Comparison of ENCODE assay signal across 22 cellular contexts in genomic region chr7:155850730-155851678, GRCh38. TPM values are rescaled to one million over a fixed set of nuclear protein-coding genes. Genes with fewer than 3 reads are reported as not detected.
A peak's percentile ranks its signal among the peaks of the same experiment; 100 is the strongest.
DNase-seq lines count a peak whose midpoint lies in the region; ATAC-seq, FAIRE-seq and TF ChIP-seq lines count a peak whose summit lies in the region.
"Had no signal": no experiment of that assay in that cellular context is flagged by ENCODE, and none has a peak within 500 bp of the region (broad histone marks: within the 10 kb centered on the region; RNA-seq: fewer than 3 reads in every experiment).

No MANE protein-coding gene starts in this region.

- no peak for TF ChIP-seq EP300 in stomach (IDR thresholded peaks at IDR 0.05)

- no peak for FAIRE-seq in frontal cortex (lab: Jason Lieb, UNC)
- FAIRE-seq: D721Med had no signal

- H3K9me3 ChIP-seq in Peyer's patch (no peaks in the 10 kb centered on the region), stomach (peaks cover 0 to 3% (median 0%) of the 10 kb centered on the region in 4 donors), WERI-Rb-1 (ENCODE audit: severe bottlenecking) (no peaks in the 10 kb centered on the region)

- H3K27me3 ChIP-seq in Peyer's patch, result no peaks in the 10 kb centered on the region
- peaks cover 0 to 16% (median 0%) of the 10 kb centered on the region in 3 donors for H3K27me3 ChIP-seq in stomach
- peaks cover 77% of the 10 kb centered on the region for H3K27me3 ChIP-seq in WERI-Rb-1 (ENCODE audit: insufficient read depth, low read depth, severe bottlenecking)

- intact Hi-C loops in stomach (cut with DNase I; ENCODE audit: low total_unique reads), result no loop called here

- 51 to 66% (median 57%) methylated on average over 22 of the region's 22 CpGs for WGBS in stomach, 5 donors

- DNase-seq in DMS79 treated with DMSO at 0.1 percent for 48 hours (lab: John Stamatoyannopoulos, UW), result peak; percentile 59
- peak in 2 of 3 donors; percentile 7 to 42 for DNase-seq in Peyer's patch
- peak; percentile 34 for DNase-seq in left lobe of liver (ENCODE audit: low spot score)
- DNase-seq in stomach, result peak; percentile 55
- DNase-seq in WERI-Rb-1, result no peak
- no peak for DNase-seq in frontal cortex (ENCODE audit: low spot score in 2 of 2)
- no peak for DNase-seq in NCI-H187 treated with DMSO at 0.1 percent for 48 hours (lab: John Stamatoyannopoulos, UW)
- DNase-seq in DMS114 treated with DMSO at 0.1 percent for 48 hours (lab: John Stamatoyannopoulos, UW; ENCODE audit: unreplicated experiment), result no peak
- DNase-seq: CD8-positive, alpha-beta T cell; GOT3; HFFc6; KG1; NCI-H1092 treated with DMSO at 0.1 percent for 48 hours; NCI-H187; NCI-H2171; NCI-H446 treated with DMSO at 0.1 percent for 48 hours; NCI-H774; SIG-M5 had no signal

- TF ChIP-seq CTCF in Peyer's patch (IDR thresholded peaks at IDR 0.05) (no peak), stomach (IDR thresholded peaks at IDR 0.05) (no peak), WERI-Rb-1 (IDR thresholded peaks at IDR 0.05; ENCODE audit: low read depth, low read length) (no peak)

- H3K4me3 ChIP-seq in Peyer's patch (no peak overlapping the region), stomach (no peak overlapping the region), WERI-Rb-1 (ENCODE audit: low read depth, low read length) (no peak overlapping the region)

- H3K27ac ChIP-seq in Peyer's patch, result no peak overlapping the region
- H3K27ac ChIP-seq in stomach, result no peak overlapping the region
- H3K27ac ChIP-seq in WERI-Rb-1, result no peak overlapping the region

- no peaks in the 10 kb centered on the region for H3K36me3 ChIP-seq in Peyer's patch
- no peaks in the 10 kb centered on the region for H3K36me3 ChIP-seq in stomach
- no peaks in the 10 kb centered on the region for H3K36me3 ChIP-seq in WERI-Rb-1

- no peak for ATAC-seq in left lobe of liver
- ATAC-seq: CD8-positive, alpha-beta T cell had no signal

- no peaks in the 10 kb centered on the region for H3K4me1 ChIP-seq in Peyer's patch
- H3K4me1 ChIP-seq in stomach, result peaks cover 0 to 6% (median 0%) of the 10 kb centered on the region in 4 donors

- no peak for TF ChIP-seq POLR2A in Peyer's patch (IDR thresholded peaks at IDR 0.05)
- TF ChIP-seq POLR2A in stomach (IDR thresholded peaks at IDR 0.05), result no peak

RNA-seq across cellular contexts. Expression of gene SHH, which starts 38.7 kb away (rescaled TPM):
- 1 to 10 TPM in 3 of 4 donors, not detected in 1; 1.4 to 2.5 (median 2.1) TPM for total RNA-seq in Peyer's patch
- 17.1 TPM for total RNA-seq in left lobe of liver
- total RNA-seq in stomach, result 10 to 100 TPM in 1 of 5 donors, 1 to 10 TPM in 1, under 1 TPM in 3; 0.29 to 11.0 (median 0.89) TPM
- 1 to 10 TPM; 1.9 to 3.5 (median 2.3) TPM for polyA plus RNA-seq in stomach
- 1.6 TPM for total RNA-seq in frontal cortex
- total RNA-seq: CD8-positive, alpha-beta T cell; HFFc6; M059J; RPMI7951 had no signal
- polyA plus RNA-seq: BJ had no signal

Comparison
In these comparisons a context has a peak if more than half of its experiments do, and no peak if none do; other contexts are left out.
1. DNase-seq: peak in DMS79 treated with DMSO at 0.1 percent for 48 hours (single experiment), Peyer's patch (2 of 3), left lobe of liver (single experiment) and stomach (single experiment); none in WERI-Rb-1 (single experiment), frontal cortex (0 of 2), NCI-H187 treated with DMSO at 0.1 percent for 48 hours (single experiment) and DMS114 treated with DMSO at 0.1 percent for 48 hours (single experiment).